20 cellular contexts compared by ENCODE assay signal in the genomic region with DNA sequence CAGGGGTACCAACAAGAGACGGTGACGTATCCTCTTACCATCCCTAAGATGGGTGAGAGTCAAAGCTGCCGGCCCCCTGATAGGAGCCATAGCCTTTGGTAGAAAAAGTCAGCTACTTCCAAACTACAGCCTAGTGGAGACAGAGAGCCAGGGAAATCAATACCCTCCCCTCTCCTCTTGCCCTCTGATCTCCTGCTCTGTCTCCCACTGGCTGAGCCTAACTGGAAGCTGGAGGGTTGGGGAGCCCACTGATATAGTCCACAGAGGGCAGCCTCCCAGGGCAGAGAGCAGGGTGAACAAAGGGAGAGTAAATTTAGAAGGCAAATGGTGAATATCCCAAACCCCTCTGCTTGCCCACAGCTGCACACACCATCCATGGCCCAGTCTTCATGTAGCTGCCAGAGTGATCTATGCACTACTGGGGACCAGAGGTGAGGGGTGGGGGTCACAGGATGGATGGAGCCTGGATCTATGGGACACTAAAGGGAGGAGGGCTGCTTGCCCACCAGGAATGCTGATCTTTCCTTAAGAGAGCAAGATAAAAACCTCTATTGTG.
DNase-seq lines count a peak whose midpoint lies in the region; ATAC-seq, FAIRE-seq and TF ChIP-seq lines count a peak whose summit lies in the region.
"Had no signal": no experiment of that assay in that cellular context is flagged by ENCODE, and none has a peak within 500 bp of the region (broad histone marks: within the 10 kb centered on the region; RNA-seq: fewer than 3 reads in every experiment).

No MANE protein-coding gene starts in this region.

- TF ChIP-seq RAD21 in A549 (conservative IDR thresholded peaks at IDR 0.05 in 1 of 2, IDR thresholded peaks at IDR 0.05 in 1 of 2): no peak
- no peak for TF ChIP-seq RAD21 in IMR-90 (IDR thresholded peaks at IDR 0.05; ENCODE audit: low read length)

- H3K4me2 ChIP-seq in A549 (no peak overlapping the region), IMR-90 (ENCODE audit: low read depth, low read length) (no peak overlapping the region)

- no peaks in the 10 kb centered on the region for H3K79me1 ChIP-seq in IMR-90 (ENCODE audit: low read depth in 1 of 2, low read length in 2 of 2)

- H3K14ac ChIP-seq in IMR-90 (replicated peaks; ENCODE audit: low read depth, low read length): no peak overlapping the region

- H3K56ac ChIP-seq in IMR-90 (ENCODE audit: extremely low read depth, insufficient read depth, low read length): no peak overlapping the region

- no peak overlapping the region for H3K9ac ChIP-seq in IMR-90 (ENCODE audit: low read depth, low read length)

- H3K23ac ChIP-seq in IMR-90 (ENCODE audit: low read depth, low read length): no peak overlapping the region

- no peak overlapping the region for H4K91ac ChIP-seq in IMR-90 (ENCODE audit: insufficient read depth, low read depth, low read length)

- H2BK20ac ChIP-seq in IMR-90 (ENCODE audit: low read depth, low read length): no peak overlapping the region

- peaks cover 32% of the 10 kb centered on the region for H3K4me1 Mint-ChIP-seq in progenitor cell of endocrine pancreas (ENCODE audit: low read depth)
- H3K4me1 Mint-ChIP-seq: CD4-positive, CD25-positive, alpha-beta regulatory T cell had no signal

- H3K18ac ChIP-seq in IMR-90 (ENCODE audit: low read depth, low read length): no peak overlapping the region

- H2BK5ac ChIP-seq in IMR-90 (ENCODE audit: low read depth, low read length, poor library complexity, severe bottlenecking): no peak overlapping the region

- H3K9me3 ChIP-seq in A549 (peaks cover 15% of the 10 kb centered on the region), IMR-90 (ENCODE audit: control insufficient read depth, insufficient read depth, low read length) (peaks cover 2% of the 10 kb centered on the region; the same call in 1 of the 2 replicates)

- no peak for TF ChIP-seq CTCF in A549 (IDR thresholded peaks at IDR 0.05)
- no peak for TF ChIP-seq CTCF in IMR-90 (conservative IDR thresholded peaks at IDR 0.05; ENCODE audit: low read depth, low read length)
- no peak for TF ChIP-seq CTCF in progenitor cell of endocrine pancreas (IDR thresholded peaks at IDR 0.05; ENCODE audit: unreplicated experiment)

- TF ChIP-seq POLR2A in A549 (IDR thresholded peaks at IDR 0.05; ENCODE audit: low read length) (no peak), IMR-90 (IDR thresholded peaks at IDR 0.05; ENCODE audit: low read depth, low read length) (no peak)

- WGBS in A549 (ENCODE audit: missing lambda C conversion rate): 93% methylated on average over 3 of the region's 3 CpGs
- no CpG with 5 or more reads among the region's 3 CpGs for WGBS in IMR-90 (ENCODE audit: extremely low coverage in 2 of 2, insufficient read length in 1 of 2), 2 experiments

- H2AFZ ChIP-seq in IMR-90 (replicated peaks; ENCODE audit: low read length, poor library complexity): no peak overlapping the region

- no peaks in the 10 kb centered on the region for H3K36me3 Mint-ChIP-seq in progenitor cell of endocrine pancreas (ENCODE audit: insufficient read depth)

- DNase-seq in A549 (ENCODE audit: low read depth in 1 of 2, low spot score in 1 of 2) (no peak), IMR-90 (no peak), mesenteric fat pad (ENCODE audit: low spot score) (peak; percentile 43), progenitor cell of endocrine pancreas (ENCODE audit: low spot score, unreplicated experiment) (no peak), dedifferentiated amniotic fluid mesenchymal stem cell (ENCODE audit: extremely low spot score) (no peak)
- DNase-seq: CD4-positive, CD25-positive, alpha-beta regulatory T cell; DMS79; GOT3; MG63; NCI-H1417 treated with DMSO at 0.1 percent for 48 hours; NCI-H187 treated with DMSO at 0.1 percent for 48 hours; NCI-H2107; NCI-H446 treated with DMSO at 0.1 percent for 48 hours; NCI-H526 treated with DMSO at 0.1 percent for 48 hours; OCI-M1; Right ventricle myocardium superior had no signal

- no peak overlapping the region for H2BK120ac ChIP-seq in IMR-90 (ENCODE audit: low read depth, low read length)

- H3K27ac Mint-ChIP-seq in progenitor cell of endocrine pancreas: peak overlapping the region; percentile 42
- H3K27ac Mint-ChIP-seq: CD4-positive, CD25-positive, alpha-beta regulatory T cell had no signal

- H4K8ac ChIP-seq in IMR-90 (ENCODE audit: low read depth in 2 of 2, low read length in 2 of 2): no peak overlapping the region

- H3K4me1 ChIP-seq in A549: peaks cover 23% of the 10 kb centered on the region
- H3K4me1 ChIP-seq in IMR-90 (ENCODE audit: control insufficient read depth, insufficient read depth, low read length): peaks cover 23% of the 10 kb centered on the region

- no peak for TF ChIP-seq EP300 in A549 (IDR thresholded peaks at IDR 0.05)

- in situ Hi-C loops in IMR-90 (cut with MboI; ENCODE audit: low sequenced_read_pairs): no loop called here

- no peak overlapping the region for H3K4me3 Mint-ChIP-seq in progenitor cell of endocrine pancreas (ENCODE audit: low read depth)
- H3K4me3 Mint-ChIP-seq: CD4-positive, CD25-positive, alpha-beta regulatory T cell had no signal

- H4K5ac ChIP-seq in IMR-90 (ENCODE audit: low read depth, low read length): no peak overlapping the region

- H3K4ac ChIP-seq in IMR-90 (ENCODE audit: low read depth, low read length): peak overlapping the region; percentile 53; the same call in 1 of the 2 replicates

- peaks cover 3% of the 10 kb centered on the region for H3K9me3 Mint-ChIP-seq in progenitor cell of endocrine pancreas (ENCODE audit: low read depth)

- H2AK5ac ChIP-seq in IMR-90 (ENCODE audit: low read depth, low read length): peak overlapping the region; percentile 40

- FAIRE-seq in A549 (lab: Jason Lieb, UNC): no peak
- FAIRE-seq: GM19239 had no signal

- intact Hi-C loops in IMR-90 (cut with micrococcal nuclease): no loop called here

- no peaks in the 10 kb centered on the region for H4K20me1 ChIP-seq in IMR-90 (ENCODE audit: insufficient read depth, low read length)

- H3K27ac ChIP-seq in A549 (peak overlapping the region; percentile 10 to 92; a peak in 3 of 6 replicates), IMR-90 (ENCODE audit: insufficient read depth, low read length) (no peak overlapping the region)

- peaks cover 4% of the 10 kb centered on the region for H3K27me3 Mint-ChIP-seq in progenitor cell of endocrine pancreas

- peaks cover 3% of the 10 kb centered on the region; the same call in 1 of the 2 replicates for H3K27me3 ChIP-seq in IMR-90 (ENCODE audit: control insufficient read depth, insufficient read depth, low read length)
- H3K27me3 ChIP-seq: MG63 had no signal

- H2BK15ac ChIP-seq in IMR-90 (ENCODE audit: low read depth, low read length): peak overlapping the region; percentile 62; the same call in 1 of the 3 replicates

- BruUV-seq in IMR-90 (replicated peaks; lab: Mats Ljungman, UMichigan): no TSS peak

- CTCF ChIA-PET in A549 (lab: Yijun Ruan, JAX) (interaction anchor here (1.1 kb wide), 1 partner anchor 224 kb away, joined by 3 read pairs; no protein-coding TSS in a partner anchor), IMR-90 (lab: Yijun Ruan, JAX) (interaction anchor here (0.8 to 0.9 kb wide), 2 partner anchors 12 to 131 kb away, joined by 3 to 5 read pairs; no protein-coding TSS in a partner anchor)

- dilution Hi-C loops in IMR-90 (cut with HindIII; ENCODE audit: low sequenced_read_pairs, unreplicated experiment): no loop called here

- peaks cover 6% of the 10 kb centered on the region; the same call in 1 of the 2 replicates for H3K9me1 ChIP-seq in IMR-90 (ENCODE audit: insufficient read depth, low read length)

- H2AK9ac ChIP-seq in IMR-90 (replicated peaks; ENCODE audit: low read depth, low read length, poor library complexity): no peak overlapping the region

- ATAC-seq in A549 (no peak), IMR-90 (ENCODE audit: low read depth) (no peak), HG02970 (IDR thresholded peaks at IDR 0.05; ENCODE audit: low FRiP score, unreplicated experiment) (no peak), HG02610 (IDR thresholded peaks at IDR 0.05; ENCODE audit: unreplicated experiment) (no peak)
- ATAC-seq: HCT116 had no signal

- no peak overlapping the region for H3K4me3 ChIP-seq in A549
- H3K4me3 ChIP-seq in IMR-90 (ENCODE audit: insufficient read depth, low read depth, low read length): no peak overlapping the region
- H3K4me3 ChIP-seq: MG63 had no signal

- POLR2A ChIA-PET in A549 (lab: Yijun Ruan, JAX) (no interaction called here), IMR-90 (lab: Charles Lee; ENCODE audit: unreplicated experiment) (interaction anchor here (0.5 kb wide), 1 partner anchor 185 kb away, joined by 3 read pairs; no protein-coding TSS in a partner anchor)

- H3K36me3 ChIP-seq in IMR-90 (ENCODE audit: control insufficient read depth, insufficient read depth, low read length): no peaks in the 10 kb centered on the region
- H3K36me3 ChIP-seq: MG63 had no signal

TF ChIP-seq in A549, 52 proteins besides CTCF, POLR2A, EP300 and RAD21 (continues in another document):
- TF ChIP-seq RFX5 (IDR thresholded peaks at IDR 0.05) (no peak), FOXS1 (CRISPR knock-in tag; IDR thresholded peaks at IDR 0.05) (no peak), TFCP2L1 (CRISPR knock-in tag; IDR thresholded peaks at IDR 0.05) (no peak), POLR2AphosphoS2 (conservative IDR thresholded peaks at IDR 0.05; ENCODE audit: low read length) (no peak), HOXA7 (CRISPR knock-in tag; IDR thresholded peaks at IDR 0.05) (no peak), FOSL2 (IDR thresholded peaks at IDR 0.05) (no peak), FOSL2 (CRISPR knock-in tag; IDR thresholded peaks at IDR 0.05) (no peak), NPAS2 (CRISPR knock-in tag; IDR thresholded peaks at IDR 0.05; ENCODE audit: borderline replicate concordance) (no peak), CEBPB (IDR thresholded peaks at IDR 0.05) (no peak)
- TF ChIP-seq, protein P1, sequence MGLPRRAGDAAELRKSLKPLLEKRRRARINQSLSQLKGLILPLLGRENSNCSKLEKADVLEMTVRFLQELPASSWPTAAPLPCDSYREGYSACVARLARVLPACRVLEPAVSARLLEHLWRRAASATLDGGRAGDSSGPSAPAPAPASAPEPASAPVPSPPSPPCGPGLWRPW (IDR thresholded peaks at IDR 0.05): no peak

TF ChIP-seq in IMR-90, 13 proteins besides CTCF, POLR2A, EP300 and RAD21 (continues in another document):
- no peak for TF ChIP-seq SMC3 (IDR thresholded peaks at IDR 0.05; ENCODE audit: low read depth, low read length)
- TF ChIP-seq MAFK (IDR thresholded peaks at IDR 0.05; ENCODE audit: low read depth, low read length): no peak
- no peak for TF ChIP-seq CHD1 (IDR thresholded peaks at IDR 0.05; ENCODE audit: low read depth, low read length)
- no peak for TF ChIP-seq MXI1 (IDR thresholded peaks at IDR 0.05; ENCODE audit: borderline replicate concordance, low read depth, low read length)
- TF ChIP-seq MAZ (IDR thresholded peaks at IDR 0.05; ENCODE audit: borderline replicate concordance, low read depth, low read length): no peak
- TF ChIP-seq RCOR1 (IDR thresholded peaks at IDR 0.05; ENCODE audit: insufficient replicate concordance, low read length): no peak
- no peak for TF ChIP-seq CEBPB (IDR thresholded peaks at IDR 0.05; ENCODE audit: low read depth, low read length)
- TF ChIP-seq RFX5 (IDR thresholded peaks at IDR 0.05; ENCODE audit: low read depth, low read length): no peak
